Comparison of ENCODE assay signal across 10 cellular contexts in the genomic region with DNA sequence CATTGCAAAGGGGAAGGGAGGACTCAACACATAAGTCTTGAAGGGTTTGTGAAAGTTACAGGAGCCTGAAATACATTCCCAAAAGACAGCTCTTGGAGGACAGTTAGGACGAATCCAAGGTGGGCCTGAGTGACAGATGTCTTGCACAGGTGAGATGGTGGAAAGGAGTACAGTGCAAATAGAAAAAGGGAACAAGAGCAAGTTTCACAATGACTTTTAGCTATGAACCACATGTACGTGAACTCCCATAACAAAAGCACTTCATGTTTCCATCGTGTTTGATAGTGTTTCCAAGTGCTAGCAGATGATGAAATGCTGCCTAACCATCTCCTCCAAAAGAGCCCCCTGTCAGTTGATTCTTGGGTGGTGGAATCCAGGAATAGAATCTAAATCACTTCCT. TPM values are rescaled to one million over a fixed set of nuclear protein-coding genes. Genes with fewer than 3 reads are reported as not detected.
DNase-seq lines count a peak whose midpoint lies in the region; ATAC-seq lines count a peak whose summit lies in the region.
"Had no signal": no experiment of that assay in that cellular context is flagged by ENCODE, and none has a peak within 500 bp of the region (broad histone marks: within the 10 kb centered on the region; RNA-seq: fewer than 3 reads in every experiment).

No MANE protein-coding gene starts in this region.

- no peaks in the 10 kb centered on the region for H3K79me1 ChIP-seq in trophoblast cell (ENCODE audit: low read length)

- H3K4me1 ChIP-seq in trophoblast cell (ENCODE audit: control insufficient read depth in 1 of 2, insufficient read depth in 2 of 2, low read length in 2 of 2): no peaks in the 10 kb centered on the region
- H3K4me1 ChIP-seq: parathyroid adenoma had no signal

- H2AFZ ChIP-seq in trophoblast cell (ENCODE audit: insufficient read depth, low read length, poor library complexity): no peak overlapping the region
- H2AFZ ChIP-seq: parathyroid adenoma had no signal

- H3K27ac Mint-ChIP-seq in activated CD4-positive, alpha-beta memory T cell treated with anti-CD3 and anti-CD28 coated beads for 36 hours: no peak overlapping the region

- H3K4me2 ChIP-seq in trophoblast cell (ENCODE audit: low read length): no peak overlapping the region

- ATAC-seq in GM18858 (IDR thresholded peaks at IDR 0.05; ENCODE audit: unreplicated experiment) (peak; percentile 95), GM21717 (IDR thresholded peaks at IDR 0.05; ENCODE audit: unreplicated experiment) (peak; percentile 90), HG03469 (IDR thresholded peaks at IDR 0.05; ENCODE audit: unreplicated experiment) (peak; percentile 89)

- no peak overlapping the region for H2BK12ac ChIP-seq in trophoblast cell (ENCODE audit: low read length)

- no peak overlapping the region for H3K4ac ChIP-seq in trophoblast cell (ENCODE audit: low read depth, low read length)

- peaks cover 7% of the 10 kb centered on the region for H3K36me3 Mint-ChIP-seq in activated CD4-positive, alpha-beta memory T cell treated with anti-CD3 and anti-CD28 coated beads for 36 hours

- no peak overlapping the region for H2BK120ac ChIP-seq in trophoblast cell (ENCODE audit: insufficient read depth, low read length, poor library complexity)

- H3K36me3 ChIP-seq in trophoblast cell (ENCODE audit: control insufficient read depth in 1 of 2, insufficient read depth in 2 of 2, low read length in 2 of 2): no peaks in the 10 kb centered on the region

- no peak overlapping the region for H3K14ac ChIP-seq in trophoblast cell (ENCODE audit: low read length)

- H3K18ac ChIP-seq in trophoblast cell (ENCODE audit: low read length): no peak overlapping the region

- H4K91ac ChIP-seq in trophoblast cell (ENCODE audit: low read depth, low read length): no peak overlapping the region

- no peak overlapping the region for H3K4me3 ChIP-seq in trophoblast cell (ENCODE audit: low read depth, low read length)

- H4K12ac ChIP-seq in trophoblast cell (ENCODE audit: low read depth, low read length): no peak overlapping the region

- H2BK5ac ChIP-seq in trophoblast cell (ENCODE audit: low read depth, low read length, poor library complexity): no peak overlapping the region

- POLR2A ChIA-PET in activated CD4-positive, alpha-beta memory T cell treated with anti-CD3 and anti-CD28 coated beads for 36 hours (lab: Charles Lee): interaction anchor here (1.0 to 1.5 kb wide), 2 partner anchors 9 to 57 kb away, joined by 3 to 4 read pairs; no protein-coding TSS in a partner anchor

- CTCF ChIA-PET in activated CD4-positive, alpha-beta memory T cell treated with anti-CD3 and anti-CD28 coated beads for 36 hours (lab: Charles Lee): interaction anchor here (0.9 to 2.6 kb wide), 3 partner anchors 19 to 171 kb away, joined by 3 to 13 read pairs (median 3); no protein-coding TSS in a partner anchor

- no peak overlapping the region for H4K8ac ChIP-seq in trophoblast cell (ENCODE audit: low read depth, low read length)

- no CpG with 5 or more reads among the region's 3 CpGs for WGBS in trophoblast cell (ENCODE audit: extremely low coverage, insufficient coverage, insufficient read length)

- DNase-seq in germinal center (ENCODE audit: low spot score) (peak; percentile 19), trophoblast cell (no peak), occipital lobe (lab: John Stamatoyannopoulos, UW) (no peak)
- no peak for DNase-seq in activated CD4-positive, alpha-beta memory T cell treated with anti-CD3 and anti-CD28 coated beads for 36 hours
- DNase-seq in stimulated activated CD8-positive, alpha-beta memory T cell treated with anti-CD3 and anti-CD28 coated beads, Interleukin-4, amount 100 ng/mL, for 48 hours: no peak

- peaks cover 67% of the 10 kb centered on the region for H3K4me1 Mint-ChIP-seq in activated CD4-positive, alpha-beta memory T cell treated with anti-CD3 and anti-CD28 coated beads for 36 hours (ENCODE audit: low read depth)

- no peak overlapping the region for H3K27ac ChIP-seq in trophoblast cell (ENCODE audit: low read depth, low read length)
- H3K27ac ChIP-seq: parathyroid adenoma had no signal

- no peaks in the 10 kb centered on the region for H3K79me2 ChIP-seq in trophoblast cell (ENCODE audit: control insufficient read depth, insufficient read depth, low read length, poor library complexity)
- H3K79me2 ChIP-seq: parathyroid adenoma had no signal

- no peak overlapping the region for H2AK5ac ChIP-seq in trophoblast cell (ENCODE audit: low read length)

- no peak overlapping the region for H3K4me3 Mint-ChIP-seq in activated CD4-positive, alpha-beta memory T cell treated with anti-CD3 and anti-CD28 coated beads for 36 hours

- no peak overlapping the region for H3K9ac ChIP-seq in trophoblast cell (ENCODE audit: low read length)
- H3K9ac ChIP-seq: parathyroid adenoma had no signal

- peaks cover 3% of the 10 kb centered on the region for H3K9me3 ChIP-seq in trophoblast cell (ENCODE audit: insufficient read depth, low read depth, low read length)

- H3K23ac ChIP-seq in trophoblast cell (ENCODE audit: low read length): no peak overlapping the region

- H3K27me3 Mint-ChIP-seq in activated CD4-positive, alpha-beta memory T cell treated with anti-CD3 and anti-CD28 coated beads for 36 hours: peaks cover 6% of the 10 kb centered on the region

- H3K9me3 Mint-ChIP-seq in activated CD4-positive, alpha-beta memory T cell treated with anti-CD3 and anti-CD28 coated beads for 36 hours: no peaks in the 10 kb centered on the region

- H3K27me3 ChIP-seq in trophoblast cell (ENCODE audit: insufficient read depth, low read length): no peaks in the 10 kb centered on the region

- intact Hi-C loops in activated CD4-positive, alpha-beta memory T cell treated with anti-CD3 and anti-CD28 coated beads for 36 hours (cut with micrococcal nuclease): no loop called here

RNA-seq across cellular contexts. Expression of gene IL18RAP, which starts 1.8 kb away (rescaled TPM):
- not detected in 2 replicates for polyA plus RNA-seq in trophoblast cell (2013)
- 0.16 TPM for total RNA-seq in occipital lobe
- total RNA-seq in activated CD4-positive, alpha-beta memory T cell treated with anti-CD3 and anti-CD28 coated beads for 36 hours: 10 to 100 TPM in 1 of 2 experiments, 1 to 10 TPM in 1; 9.0 to 10.6 TPM
- total RNA-seq: LHCN-M2 had no signal

RNA-seq across cellular contexts. Expression of gene SLC9A4, which starts 48.3 kb away (rescaled TPM):
- polyA plus RNA-seq in trophoblast cell (2013): 0.15 TPM in 2 replicates
- total RNA-seq in occipital lobe: 0.62 TPM
- under 1 TPM in 1 of 2 experiments, not detected in 1; 0.10 TPM for total RNA-seq in activated CD4-positive, alpha-beta memory T cell treated with anti-CD3 and anti-CD28 coated beads for 36 hours
